ENCODE assay signal across 1 cellular context in the genomic region with DNA sequence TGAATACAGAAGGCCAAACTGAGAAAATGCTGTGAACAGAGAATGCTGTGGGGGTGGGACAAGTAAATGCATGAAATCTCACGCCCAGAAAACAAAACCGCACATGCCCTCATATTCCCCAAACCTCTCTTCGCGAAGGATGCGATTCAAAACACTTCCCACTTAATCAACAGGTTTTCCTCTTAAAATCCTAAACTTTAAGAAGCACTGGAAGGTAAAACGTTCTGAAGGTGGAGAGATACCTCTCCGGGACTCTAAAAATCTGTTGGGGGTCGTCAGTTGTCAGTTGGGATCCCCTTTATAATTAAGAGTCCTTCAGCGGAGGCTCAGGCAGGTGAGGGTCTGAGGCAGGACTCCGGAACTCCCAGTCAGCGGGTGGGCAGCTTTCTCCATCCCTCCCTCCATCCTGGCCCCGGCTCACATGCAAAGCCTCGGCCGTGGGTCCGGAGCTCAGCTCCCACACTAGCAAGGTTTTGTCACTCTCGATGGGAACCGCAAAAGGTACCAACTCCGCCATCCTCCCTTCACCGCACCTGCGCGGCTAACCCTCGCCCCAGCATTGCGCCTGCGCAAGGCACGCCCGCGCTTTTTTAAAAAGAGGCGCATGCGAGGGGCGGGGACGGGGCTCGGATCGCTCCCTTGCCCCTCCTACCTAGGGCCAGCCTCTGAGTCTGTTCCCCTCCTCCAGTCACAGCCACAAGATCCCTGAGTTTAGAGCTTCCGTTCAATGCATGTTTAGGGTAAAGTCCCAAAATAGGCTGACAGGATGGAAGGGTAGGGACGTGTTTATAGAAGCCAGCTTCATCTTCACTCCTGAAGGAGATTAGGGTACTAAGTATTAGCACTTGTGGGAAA.
TF ChIP-seq lines count a peak whose summit lies in the region.

A gene with protein sequence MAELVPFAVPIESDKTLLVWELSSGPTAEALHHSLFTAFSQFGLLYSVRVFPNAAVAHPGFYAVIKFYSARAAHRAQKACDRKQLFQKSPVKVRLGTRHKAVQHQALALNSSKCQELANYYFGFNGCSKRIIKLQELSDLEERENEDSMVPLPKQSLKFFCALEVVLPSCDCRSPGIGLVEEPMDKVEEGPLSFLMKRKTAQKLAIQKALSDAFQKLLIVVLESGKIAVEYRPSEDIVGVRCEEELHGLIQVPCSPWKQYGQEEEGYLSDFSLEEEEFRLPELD (minus strand): TSS at position 563 of the 855 bp plus-strand sequence. CDS start 46 bp downstream, at position 517.

TF ChIP-seq in SK-N-SH, 30 proteins besides CTCF, POLR2A, EP300 and RAD21 (continued from another document):
- TF ChIP-seq, protein P1, sequence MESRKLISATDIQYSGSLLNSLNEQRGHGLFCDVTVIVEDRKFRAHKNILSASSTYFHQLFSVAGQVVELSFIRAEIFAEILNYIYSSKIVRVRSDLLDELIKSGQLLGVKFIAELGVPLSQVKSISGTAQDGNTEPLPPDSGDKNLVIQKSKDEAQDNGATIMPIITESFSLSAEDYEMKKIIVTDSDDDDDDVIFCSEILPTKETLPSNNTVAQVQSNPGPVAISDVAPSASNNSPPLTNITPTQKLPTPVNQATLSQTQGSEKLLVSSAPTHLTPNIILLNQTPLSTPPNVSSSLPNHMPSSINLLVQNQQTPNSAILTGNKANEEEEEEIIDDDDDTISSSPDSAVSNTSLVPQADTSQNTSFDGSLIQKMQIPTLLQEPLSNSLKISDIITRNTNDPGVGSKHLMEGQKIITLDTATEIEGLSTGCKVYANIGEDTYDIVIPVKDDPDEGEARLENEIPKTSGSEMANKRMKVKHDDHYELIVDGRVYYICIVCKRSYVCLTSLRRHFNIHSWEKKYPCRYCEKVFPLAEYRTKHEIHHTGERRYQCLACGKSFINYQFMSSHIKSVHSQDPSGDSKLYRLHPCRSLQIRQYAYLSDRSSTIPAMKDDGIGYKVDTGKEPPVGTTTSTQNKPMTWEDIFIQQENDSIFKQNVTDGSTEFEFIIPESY (IDR thresholded peaks at IDR 0.05; ENCODE audit: borderline replicate concordance, low read depth) = no peak
- TF ChIP-seq POLR2AphosphoS5 (IDR thresholded peaks at IDR 0.05; ENCODE audit: low read depth, low read length) = peak; percentile 64; the same call in 1 of the 2 replicates
